In the genomic region with DNA sequence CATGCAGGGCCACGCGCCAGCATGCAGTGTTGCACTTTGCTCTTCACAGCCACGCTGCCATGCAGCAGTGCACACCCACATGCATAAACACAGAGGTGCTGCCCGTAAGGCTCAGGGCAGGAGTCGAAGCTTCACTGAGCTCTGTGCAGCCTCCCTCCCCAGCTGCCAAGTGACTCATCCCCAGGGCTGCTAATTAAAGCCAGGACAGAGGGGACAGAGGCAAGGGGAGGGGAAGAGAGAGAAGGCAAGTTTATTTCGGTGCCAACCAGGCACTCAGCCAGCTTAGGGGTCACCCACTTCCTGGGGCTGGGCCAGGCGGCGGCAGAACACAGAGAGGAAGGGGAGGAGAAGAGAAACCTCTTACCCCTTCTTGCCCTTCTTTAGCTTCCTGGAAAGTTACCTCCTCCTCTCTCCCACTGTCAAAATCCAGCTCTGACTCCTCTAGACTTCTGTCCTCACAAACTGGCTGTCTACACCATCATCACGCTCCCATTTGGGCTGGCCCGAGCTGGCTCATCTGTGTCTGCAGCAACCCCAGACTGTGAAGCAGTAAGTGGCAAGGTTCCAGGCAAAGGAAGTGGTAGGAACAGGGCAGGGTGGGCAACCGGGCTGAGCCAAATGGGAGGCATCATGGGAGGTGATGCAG, we compare ENCODE assay signal across 8 cellular contexts. TPM values are rescaled to one million over a fixed set of nuclear protein-coding genes. Genes with fewer than 3 reads are reported as not detected.
DNase-seq lines count a peak whose midpoint lies in the region; ATAC-seq and TF ChIP-seq lines count a peak whose summit lies in the region.

No MANE protein-coding gene starts in this region.

- peak; percentile 88 to 89 for ATAC-seq in right cardiac atrium
- ATAC-seq in GM19328 (IDR thresholded peaks at IDR 0.05; ENCODE audit: unreplicated experiment): no peak
- no peak for ATAC-seq in GM18519 (IDR thresholded peaks at IDR 0.05; ENCODE audit: low FRiP score, unreplicated experiment)

- H3K9me3 ChIP-seq in adrenal gland (replicated peaks in 1 of 3) (no peaks in the 10 kb centered on the region), right cardiac atrium (ENCODE audit: control insufficient read depth, low read length) (no peaks in the 10 kb centered on the region), skeletal muscle satellite cell (replicated peaks; ENCODE audit: low read length) (no peaks in the 10 kb centered on the region)

- POLR2A ChIA-PET in AG04449 (lab: Yijun Ruan, JAX) (no interaction called here), RWPE1 (lab: Yijun Ruan, JAX; ENCODE audit: low non-redundant PET) (no interaction called here)

- H3K4me2 ChIP-seq in skeletal muscle satellite cell (ENCODE audit: low read length): peak overlapping the region; percentile 74

- TF ChIP-seq POLR2A in adrenal gland (IDR thresholded peaks at IDR 0.05): peak in 1 of 2 donors; percentile 7

- CTCF ChIA-PET in AG04449 (lab: Yijun Ruan, JAX): interaction anchor here (1.1 to 1.6 kb wide), 3 partner anchors 9 to 25 kb away, joined by 3 to 8 read pairs (median 3); no protein-coding TSS in a partner anchor
- CTCF ChIA-PET in RWPE1 (lab: Yijun Ruan, JAX): no interaction called here

- peaks cover 7% of the 10 kb centered on the region for H3K27me3 ChIP-seq in adrenal gland
- no peaks in the 10 kb centered on the region for H3K27me3 ChIP-seq in right cardiac atrium (ENCODE audit: control insufficient read depth, insufficient read depth)
- H3K27me3 ChIP-seq in skeletal muscle satellite cell (ENCODE audit: control insufficient read depth, insufficient read depth, low read length): peaks cover 50% of the 10 kb centered on the region

- TF ChIP-seq CTCF in AG04449 (IDR thresholded peaks at IDR 0.05; ENCODE audit: insufficient read depth, low read length, missing control alignments) (no peak), HFF-Myc (IDR thresholded peaks at IDR 0.05; ENCODE audit: low read depth, low read length, missing control alignments) (no peak), RWPE1 (conservative IDR thresholded peaks at IDR 0.05; ENCODE audit: low read depth) (no peak), adrenal gland (IDR thresholded peaks at IDR 0.05) (no peak)

- H3K27ac ChIP-seq in RWPE1: peak overlapping the region; percentile 82
- H3K27ac ChIP-seq in adrenal gland: peak overlapping the region in 4 of 5 donors; percentile 18 to 83 (median 68)
- H3K27ac ChIP-seq in right cardiac atrium (ENCODE audit: low read length): peak overlapping the region; percentile 91

- H3K36me3 ChIP-seq in adrenal gland (replicated peaks in 1 of 2) (no peaks in the 10 kb centered on the region), skeletal muscle satellite cell (ENCODE audit: insufficient read depth, low read length) (no peaks in the 10 kb centered on the region)

- H3K9ac ChIP-seq in skeletal muscle satellite cell (ENCODE audit: low read depth, low read length): no peak overlapping the region

- DNase-seq in AG04449 (ENCODE audit: low read depth, low spot score): no peak
- DNase-seq in HFF-Myc (ENCODE audit: extremely low read depth, low read depth): peak; percentile 65
- peak; percentile 47 for DNase-seq in RWPE1 (ENCODE audit: low spot score)
- peak; percentile 60 to 88 (median 82) for DNase-seq in adrenal gland
- peak; percentile 71 to 89 (median 88) for DNase-seq in right cardiac atrium

- intact Hi-C loops in adrenal gland (cut with DNase I): no loop called here
- intact Hi-C loops in right cardiac atrium (cut with DNase I): no loop called here

- 0 to 30% (median 14%) methylated on average over 1 to 11 of the region's 11 CpGs for WGBS in adrenal gland, 4 donors
- 9% methylated on average over 11 of the region's 11 CpGs for WGBS in right cardiac atrium

- H3K4me3 ChIP-seq in AG04449 (ENCODE audit: low read depth, low read length) (peak overlapping the region; percentile 6; the same call in 1 of the 2 replicates), HFF-Myc (replicated peaks; ENCODE audit: low read depth, low read length) (no peak overlapping the region), adrenal gland (no peak overlapping the region), right cardiac atrium (ENCODE audit: low read length) (no peak overlapping the region), skeletal muscle satellite cell (ENCODE audit: low read length) (peak overlapping the region; percentile 56)

- peaks cover 0 to 29% of the 10 kb centered on the region in 2 donors for H3K4me1 ChIP-seq in adrenal gland (replicated peaks in 1 of 2)
- H3K4me1 ChIP-seq in right cardiac atrium (ENCODE audit: control insufficient read depth, insufficient read depth, low read length): peaks cover 4% of the 10 kb centered on the region
- peaks cover 17% of the 10 kb centered on the region for H3K4me1 ChIP-seq in skeletal muscle satellite cell (ENCODE audit: control insufficient read depth, insufficient read depth, low read length)

RNA-seq across cellular contexts. Expression of gene IQSEC2, which starts 6.2 kb away (rescaled TPM):
- total RNA-seq in adrenal gland (10 to 100 TPM; 15.0 to 56.1 (median 37.8) TPM), right cardiac atrium (10 to 100 TPM; 11.6 to 15.3 (median 14.6) TPM)
- polyA plus RNA-seq in adrenal gland (10 to 100 TPM; 18.4 to 67.9 (median 58.3) TPM), right cardiac atrium (15.1 TPM)
- total RNA-seq in skeletal muscle satellite cell (2012; rRNA removed): 10.0 and 10.1 TPM in 2 replicates

Comparison
In these comparisons a context has a peak if more than half of its experiments do, and no peak if none do; other contexts are left out.
1. H3K4me3 ChIP-seq: peak in AG04449 (single experiment) and skeletal muscle satellite cell (single experiment); none in HFF-Myc (single experiment), adrenal gland (0 of 4) and right cardiac atrium (single experiment).
2. ATAC-seq: peak in right cardiac atrium (2 of 2); none in GM19328 (single experiment) and GM18519 (single experiment).
3. Peak in every context shown above with its lines, with median percentiles within 50 percentile points of each other: H3K27ac ChIP-seq.